Comparison of ENCODE assay signal across 10 cellular contexts in genomic region chr17:17810374-17811248, GRCh38. TPM values are rescaled to one million over a fixed set of nuclear protein-coding genes. Genes with fewer than 3 reads are reported as not detected.
DNase-seq lines count a peak whose midpoint lies in the region; ATAC-seq and TF ChIP-seq lines count a peak whose summit lies in the region.
"Had no signal": no experiment of that assay in that cellular context is flagged by ENCODE, and none has a peak within 500 bp of the region (broad histone marks: within the 10 kb centered on the region; RNA-seq: fewer than 3 reads in every experiment).

No MANE protein-coding gene starts in this region.

- H3K9me3 Mint-ChIP-seq in neural crest cell: no peaks in the 10 kb centered on the region
- H3K9me3 Mint-ChIP-seq: activated naive CD4-positive, alpha-beta T cell treated with anti-CD3 and anti-CD28 coated beads for 36 hours had no signal

- peaks cover 35% of the 10 kb centered on the region for H3K27me3 Mint-ChIP-seq in neural crest cell (ENCODE audit: low read depth)
- H3K27me3 Mint-ChIP-seq: B cell had no signal

- peaks cover 42% of the 10 kb centered on the region for H3K36me3 ChIP-seq in BE2C

- H3K4me3 ChIP-seq in BE2C (ENCODE audit: low read depth, low read length) (no peak overlapping the region), fibroblast of the aortic adventitia (ENCODE audit: low read depth, low read length) (no peak overlapping the region)

- H3K4me3 Mint-ChIP-seq in neural crest cell: peak overlapping the region; percentile 80
- H3K4me3 Mint-ChIP-seq: activated naive CD4-positive, alpha-beta T cell treated with anti-CD3 and anti-CD28 coated beads for 36 hours; B cell had no signal

- peaks cover 14% of the 10 kb centered on the region for H3K4me1 ChIP-seq in BE2C

- DNase-seq in BE2C: peak; percentile 48
- peak; percentile 33 for DNase-seq in fibroblast of the aortic adventitia (ENCODE audit: low read depth)
- no peak for DNase-seq in neural crest cell (ENCODE audit: low read depth, low spot score)
- DNase-seq in SKM-1 treated with dmso at 0.1 percent for 144 hours (lab: John Stamatoyannopoulos, UW; ENCODE audit: unreplicated experiment): no peak
- DNase-seq in central memory CD4-positive, alpha-beta T cell: no peak
- DNase-seq: activated naive CD4-positive, alpha-beta T cell treated with anti-CD3 and anti-CD28 coated beads for 36 hours had no signal

- H3K27ac Mint-ChIP-seq in neural crest cell (ENCODE audit: unreplicated experiment): peak overlapping the region; percentile 19
- H3K27ac Mint-ChIP-seq: activated naive CD4-positive, alpha-beta T cell treated with anti-CD3 and anti-CD28 coated beads for 36 hours; B cell had no signal

- TF ChIP-seq CTCF in BE2C (IDR thresholded peaks at IDR 0.05; ENCODE audit: low read depth, low read length) (0 out of 2 replicates have a peak, but pooled peaks have one; percentile 12), VCaP (conservative IDR thresholded peaks at IDR 0.05) (no peak), fibroblast of the aortic adventitia (IDR thresholded peaks at IDR 0.05; ENCODE audit: insufficient read depth, low read length) (no peak), neural crest cell (conservative IDR thresholded peaks at IDR 0.05) (no peak)

- peak overlapping the region; percentile 58 for H3K27ac ChIP-seq in VCaP

- H3K9me3 ChIP-seq in BE2C: no peaks in the 10 kb centered on the region

- peaks cover 49% of the 10 kb centered on the region for H3K4me1 Mint-ChIP-seq in neural crest cell

- ATAC-seq in GM19395 (IDR thresholded peaks at IDR 0.05; ENCODE audit: unreplicated experiment) (no peak), GM18498 (IDR thresholded peaks at IDR 0.05; ENCODE audit: unreplicated experiment) (no peak)

- H3K27me3 ChIP-seq in BE2C: no peaks in the 10 kb centered on the region

- H3K36me3 Mint-ChIP-seq in neural crest cell (ENCODE audit: low read depth): peaks cover 15% of the 10 kb centered on the region

RNA-seq across cellular contexts. Expression of gene SREBF1, which starts 26.2 kb away (rescaled TPM):
- 73.2 TPM for polyA plus RNA-seq in BE2C (2012; ENCODE audit: insufficient read depth, insufficient read length, low read depth)
- 48.7 and 82.1 TPM in 2 replicates for total RNA-seq in fibroblast of the aortic adventitia (ENCODE audit: low replicate concordance)
- total RNA-seq in neural crest cell: 128 and 132 TPM in 2 replicates

Comparison
In these comparisons a context has a peak if more than half of its experiments do, and no peak if none do; other contexts are left out.
1. DNase-seq: peak in BE2C (single experiment) and fibroblast of the aortic adventitia (single experiment); none in neural crest cell (single experiment), SKM-1 treated with dmso at 0.1 percent for 144 hours (single experiment) and central memory CD4-positive, alpha-beta T cell (single experiment).